Comparison of ENCODE assay signal across 8 cellular contexts in the genomic region with DNA sequence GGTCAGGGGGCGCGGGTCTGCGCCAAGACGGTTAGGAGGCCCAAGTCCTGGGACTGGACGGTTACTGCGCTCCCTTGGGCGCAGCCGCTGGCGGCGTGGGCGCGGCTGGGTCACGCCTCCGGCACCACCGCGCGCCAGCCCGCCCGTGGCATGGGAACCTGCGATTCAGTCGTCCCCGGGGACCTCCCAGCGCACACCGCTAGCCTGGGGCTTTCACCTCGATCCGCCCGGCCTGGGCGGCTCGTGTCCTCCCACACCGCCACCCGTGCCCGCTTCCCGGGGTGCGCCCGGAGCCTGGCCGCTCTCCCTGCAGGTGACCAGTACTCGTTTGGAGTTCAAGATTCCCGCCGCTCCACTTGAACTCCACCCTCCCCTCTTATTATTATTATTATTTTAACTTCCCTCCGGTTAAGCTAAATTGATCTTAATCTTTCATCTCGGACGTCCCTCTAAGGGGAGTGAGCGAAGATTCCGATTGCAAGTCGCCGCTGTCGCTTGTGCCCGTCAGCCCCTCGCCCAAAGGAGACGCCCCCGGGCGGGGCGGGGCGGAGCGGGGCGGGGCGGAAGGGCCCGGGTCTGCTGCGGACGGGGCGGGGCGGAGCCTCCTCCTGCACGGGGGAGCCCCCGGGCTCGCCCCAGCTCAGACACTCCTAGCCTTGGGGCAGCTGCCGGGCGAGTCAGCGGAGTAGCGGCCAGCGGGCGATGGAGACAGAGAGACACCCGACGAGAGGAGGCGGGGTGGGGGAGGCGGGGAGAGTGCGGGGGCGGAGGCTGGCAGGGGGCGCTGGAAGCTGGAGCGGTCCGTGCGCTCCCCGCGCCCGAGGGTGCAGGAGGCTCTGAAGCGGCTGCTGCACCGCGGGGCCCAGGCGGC. TPM values are rescaled to one million over a fixed set of nuclear protein-coding genes. Genes with fewer than 3 reads are reported as not detected.
DNase-seq lines count a peak whose midpoint lies in the region; ATAC-seq and TF ChIP-seq lines count a peak whose summit lies in the region.

A gene with protein sequence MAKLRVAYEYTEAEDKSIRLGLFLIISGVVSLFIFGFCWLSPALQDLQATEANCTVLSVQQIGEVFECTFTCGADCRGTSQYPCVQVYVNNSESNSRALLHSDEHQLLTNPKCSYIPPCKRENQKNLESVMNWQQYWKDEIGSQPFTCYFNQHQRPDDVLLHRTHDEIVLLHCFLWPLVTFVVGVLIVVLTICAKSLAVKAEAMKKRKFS (plus strand): TSS at position 643 of the 871 bp plus-strand sequence. CDS start 445 bp downstream, outside the sequence.

- H3K9ac ChIP-seq in iPS-15b (ENCODE audit: low read depth, low read length) (peak within 1 kb of the TSS; percentile 82), skeletal muscle tissue (ENCODE audit: low read depth in 1 of 3, low read length in 3 of 3) (peak within 1 kb of the TSS; percentile 51 to 66 (median 56))

- H3K27ac ChIP-seq in skeletal muscle tissue (ENCODE audit: low read depth, low read length), result no peak within 1 kb of the TSS

- H3K27me3 ChIP-seq in iPS-15b (ENCODE audit: control insufficient read depth, insufficient read depth, low read length) (peaks cover 14% of the 10 kb centered on the region), skeletal muscle tissue (ENCODE audit: control insufficient read depth in 3 of 3, insufficient read depth in 3 of 3, low read length in 3 of 3) (peaks cover 10 to 28% (median 25%) of the 10 kb centered on the region in 3 donors)

- no peaks in the 10 kb centered on the region for H3K36me3 ChIP-seq in iPS-15b (ENCODE audit: control insufficient read depth, insufficient read depth, low read length)
- no peaks in the 10 kb centered on the region for H3K36me3 ChIP-seq in skeletal muscle tissue (ENCODE audit: control insufficient read depth in 3 of 3, insufficient read depth in 3 of 3, low read length in 3 of 3)

- no peak for TF ChIP-seq CTCF in GM12864 (IDR thresholded peaks at IDR 0.05; ENCODE audit: low read depth, low read length, missing control alignments)
- TF ChIP-seq CTCF in astrocyte of the cerebellum (IDR thresholded peaks at IDR 0.05; ENCODE audit: low read depth, low read length, missing control alignments), result no peak

- no peak for DNase-seq in GM12864 (ENCODE audit: low read depth)
- peak; percentile 25 for DNase-seq in NCI-H1092 treated with DMSO at 0.1 percent for 48 hours (lab: John Stamatoyannopoulos, UW)
- DNase-seq in T1000 (lab: John Stamatoyannopoulos, UW), result peak; percentile 96
- no peak for DNase-seq in astrocyte of the cerebellum (ENCODE audit: low read depth)
- DNase-seq in NOMO-1 treated with dmso at 0.1 percent for 144 hours (lab: John Stamatoyannopoulos, UW; ENCODE audit: unreplicated experiment), result no peak

- in situ Hi-C loops in astrocyte of the cerebellum (cut with HindIII; ENCODE audit: low sequenced_read_pairs), result loop anchor here (25.0 kb wide), 1 partner anchor 479 kb away; no protein-coding TSS in a partner anchor

- H3K4me1 ChIP-seq in iPS-15b (ENCODE audit: control insufficient read depth, insufficient read depth, low read length), result peaks cover 3% of the 10 kb centered on the region
- H3K4me1 ChIP-seq in skeletal muscle tissue (ENCODE audit: control insufficient read depth in 3 of 3, insufficient read depth in 3 of 3, low read length in 3 of 3), result peaks cover 15 to 18% (median 17%) of the 10 kb centered on the region in 3 donors

- peak; percentile 87 for ATAC-seq in HG02588 (IDR thresholded peaks at IDR 0.05; ENCODE audit: unreplicated experiment)

- H3K9me3 ChIP-seq in iPS-15b (ENCODE audit: control insufficient read depth, insufficient read depth, low read length), result no peaks in the 10 kb centered on the region
- no peaks in the 10 kb centered on the region for H3K9me3 ChIP-seq in skeletal muscle tissue (ENCODE audit: control insufficient read depth in 3 of 3, low read length in 3 of 3)

- H3K4me3 ChIP-seq in GM12864 (ENCODE audit: low read depth, low read length) (peak within 1 kb of the TSS; percentile 69), astrocyte of the cerebellum (ENCODE audit: low read depth, low read length) (peak within 1 kb of the TSS; percentile 64), iPS-15b (ENCODE audit: low read depth, low read length) (peak within 1 kb of the TSS; percentile 90), skeletal muscle tissue (ENCODE audit: low read length in 3 of 3) (peak within 1 kb of the TSS; percentile 65 to 85 (median 85))

RNA-seq across cellular contexts. Expression of the gene that starts here (rescaled TPM):
- total RNA-seq in skeletal muscle tissue, result 6.3 TPM

Comparison
In these comparisons a context has a peak if more than half of its experiments do, and no peak if none do; other contexts are left out.
1. DNase-seq: peak in NCI-H1092 treated with DMSO at 0.1 percent for 48 hours (single experiment) and T1000 (single experiment); none in GM12864 (single experiment), astrocyte of the cerebellum (single experiment) and NOMO-1 treated with dmso at 0.1 percent for 144 hours (single experiment).
2. Peak in every context shown above with its lines, with median percentiles within 50 percentile points of each other: H3K4me3 ChIP-seq.